Comparison of ENCODE assay signal across 10 cellular contexts in genomic region chr11:66314561-66315497, GRCh38. TPM values are rescaled to one million over a fixed set of nuclear protein-coding genes. Genes with fewer than 3 reads are reported as not detected.
A peak's percentile ranks its signal among the peaks of the same experiment; 100 is the strongest.
DNase-seq lines count a peak whose midpoint lies in the region; ATAC-seq, FAIRE-seq and TF ChIP-seq lines count a peak whose summit lies in the region.
"Had no signal": no experiment of that assay in that cellular context is flagged by ENCODE, and none has a peak within 500 bp of the region (broad histone marks: within the 10 kb centered on the region; RNA-seq: fewer than 3 reads in every experiment).

No MANE protein-coding gene starts in this region.

- H3K4me3 ChIP-seq in BLaER1 treated with 17β-estradiol and CSF1 and Interleukin-3, amounts not matched to agents 10 nM and 100 nM: peak overlapping the region; percentile 52 to 80 (median 69)
- H3K4me3 ChIP-seq in fibroblast of villous mesenchyme (ENCODE audit: low read depth, low read length) (peak overlapping the region; percentile 91), sigmoid colon (peak overlapping the region in 3 of 4 donors; percentile 47 to 60 (median 58)), small intestine (ENCODE audit: low read depth in 1 of 2, low read length in 2 of 2) (no peak overlapping the region)

- no peaks in the 10 kb centered on the region for H3K9me3 Mint-ChIP-seq in T-cell

- ATAC-seq in T-cell (replicated peaks in 1 of 4) (no peak), HG03139 (IDR thresholded peaks at IDR 0.05; ENCODE audit: unreplicated experiment) (no peak)

- intact Hi-C loops in sigmoid colon (cut with DNase I): no loop called here

- no peak for TF ChIP-seq EP300 in sigmoid colon (IDR thresholded peaks at IDR 0.05)

- FAIRE-seq in small intestine (lab: Jason Lieb, UNC): no peak

- H3K9ac ChIP-seq in BLaER1 treated with 17β-estradiol and CSF1 and Interleukin-3, amounts not matched to agents 10 nM and 100 nM: peak overlapping the region; percentile 81 to 92 (median 87)

- H3K4me1 ChIP-seq in BLaER1 treated with 17β-estradiol and CSF1 and Interleukin-3, amounts not matched to agents 10 nM and 100 nM: peaks cover 63 to 86% (median 80%) of the 10 kb centered on the region in 10 experiments
- H3K4me1 ChIP-seq in sigmoid colon: peaks cover 0 to 67% (median 61%) of the 10 kb centered on the region in 4 donors
- peaks cover 2 to 3% of the 10 kb centered on the region in 2 donors for H3K4me1 ChIP-seq in small intestine (ENCODE audit: control insufficient read depth in 2 of 2, insufficient read depth in 1 of 2, low read depth in 1 of 2, low read length in 1 of 2)
- H3K4me1 ChIP-seq: prostate gland had no signal

- peaks cover 0 to 2% of the 10 kb centered on the region in 2 donors for H3K27me3 Mint-ChIP-seq in T-cell
- H3K27me3 Mint-ChIP-seq: activated CD4-positive, alpha-beta memory T cell treated with anti-CD3 and anti-CD28 coated beads for 36 hours had no signal

- TF ChIP-seq CTCF in fibroblast of villous mesenchyme (IDR thresholded peaks at IDR 0.05; ENCODE audit: insufficient read depth, low read depth, low read length) (no peak), sigmoid colon (IDR thresholded peaks at IDR 0.05) (no peak)

- no peak for TF ChIP-seq POLR2A in sigmoid colon (IDR thresholded peaks at IDR 0.05)

- H3K36me3 Mint-ChIP-seq in T-cell: no peaks in the 10 kb centered on the region
- H3K36me3 Mint-ChIP-seq: activated CD4-positive, alpha-beta memory T cell treated with anti-CD3 and anti-CD28 coated beads for 36 hours had no signal

- H3K36me3 ChIP-seq in BLaER1 treated with 17β-estradiol and CSF1 and Interleukin-3, amounts not matched to agents 10 nM and 100 nM: no peaks in the 10 kb centered on the region
- H3K36me3 ChIP-seq in sigmoid colon (no peaks in the 10 kb centered on the region), small intestine (ENCODE audit: control insufficient read depth in 2 of 2, insufficient read depth in 2 of 2, low read length in 2 of 2) (no peaks in the 10 kb centered on the region)
- H3K36me3 ChIP-seq: prostate gland had no signal

- peak overlapping the region; percentile 89 to 99 for H3K27ac Mint-ChIP-seq in T-cell
- H3K27ac Mint-ChIP-seq: activated CD4-positive, alpha-beta memory T cell treated with anti-CD3 and anti-CD28 coated beads for 36 hours had no signal

- H3K27me3 ChIP-seq in BLaER1 treated with 17β-estradiol and CSF1 and Interleukin-3, amounts not matched to agents 10 nM and 100 nM: no peaks in the 10 kb centered on the region
- no peaks in the 10 kb centered on the region for H3K27me3 ChIP-seq in sigmoid colon
- no peaks in the 10 kb centered on the region for H3K27me3 ChIP-seq in small intestine (ENCODE audit: control insufficient read depth in 2 of 2, insufficient read depth in 2 of 2, low read length in 2 of 2)

- peak overlapping the region; percentile 98 to 100 (median 100) for H3K4me2 ChIP-seq in BLaER1 treated with 17β-estradiol and CSF1 and Interleukin-3, amounts not matched to agents 10 nM and 100 nM

- peaks cover 0 to 32% (median 12%) of the 10 kb centered on the region in 11 experiments; a peak in 12 of 22 replicates for H4K20me1 ChIP-seq in BLaER1 treated with 17β-estradiol and CSF1 and Interleukin-3, amounts not matched to agents 10 nM and 100 nM

- H3K9me3 ChIP-seq in BLaER1 treated with 17β-estradiol and CSF1 and Interleukin-3, amounts not matched to agents 10 nM and 100 nM (replicated peaks in 1 of 11): peaks cover 0 to 11% (median 5%) of the 10 kb centered on the region in 11 experiments; a peak in 14 of 22 replicates
- H3K9me3 ChIP-seq in sigmoid colon: no peaks in the 10 kb centered on the region
- no peaks in the 10 kb centered on the region for H3K9me3 ChIP-seq in small intestine (ENCODE audit: control insufficient read depth, low read depth)
- H3K9me3 ChIP-seq: prostate gland had no signal

- peak overlapping the region; percentile 34 to 85 (median 73) for H3K4me3 Mint-ChIP-seq in T-cell
- H3K4me3 Mint-ChIP-seq: activated CD4-positive, alpha-beta memory T cell treated with anti-CD3 and anti-CD28 coated beads for 36 hours had no signal

- 84 to 90% methylated on average over 17 of the region's 17 CpGs for WGBS in sigmoid colon, 2 donors
- 80 to 94% (median 86%) methylated on average over 17 of the region's 17 CpGs for WGBS in small intestine, 3 donors

- no peak for DNase-seq in T-cell
- DNase-seq in fibroblast of villous mesenchyme (ENCODE audit: low read depth): peak; percentile 37
- DNase-seq in sigmoid colon: no peak
- no peak for DNase-seq in small intestine
- no peak for DNase-seq in COLO829 (ENCODE audit: low spot score)
- DNase-seq in SHP77 (lab: John Stamatoyannopoulos, UW): no peak
- DNase-seq: activated CD4-positive, alpha-beta memory T cell treated with anti-CD3 and anti-CD28 coated beads for 36 hours had no signal

- peak overlapping the region; percentile 73 to 98 (median 94); a peak in 21 of 22 replicates for H3K27ac ChIP-seq in BLaER1 treated with 17β-estradiol and CSF1 and Interleukin-3, amounts not matched to agents 10 nM and 100 nM
- H3K27ac ChIP-seq in sigmoid colon (peak overlapping the region; percentile 86 to 94 (median 90)), small intestine (ENCODE audit: low read depth in 1 of 2, low read length in 1 of 2) (peak overlapping the region in 1 of 2 donors; percentile 91)

- H3K4me1 Mint-ChIP-seq in T-cell: peaks cover 51 to 59% (median 52%) of the 10 kb centered on the region in 3 donors

- POLR2A ChIA-PET in T-cell (lab: Charles Lee): interaction anchor here in 1 of 2 donors (0.6 kb wide), 1 partner anchor 331 kb away, joined by 3 read pairs; no protein-coding TSS in a partner anchor

- CTCF ChIA-PET in T-cell (lab: Charles Lee): no interaction called here

RNA-seq across cellular contexts. Expression of gene CD248, which starts 2.0 kb away (rescaled TPM):
- total RNA-seq in T-cell: 10 to 100 TPM in 2 of 5 donors, 1 to 10 TPM in 3; 2.5 to 14.7 (median 8.7) TPM
- 85.1 and 108 TPM in 2 replicates for total RNA-seq in fibroblast of villous mesenchyme
- 10 to 100 TPM in 2 of 4 donors, 1 to 10 TPM in 2; 5.8 to 26.3 (median 13.0) TPM for total RNA-seq in sigmoid colon
- polyA plus RNA-seq in sigmoid colon: 10 to 100 TPM in 1 of 3 donors, 1 to 10 TPM in 2; 1.2 to 13.7 (median 3.0) TPM
- polyA plus RNA-seq in small intestine: 10 to 100 TPM in 1 of 3 donors, 1 to 10 TPM in 1, not detected in 1; 1.6 to 35.7 TPM
- total RNA-seq: activated CD4-positive, alpha-beta memory T cell treated with anti-CD3 and anti-CD28 coated beads for 36 hours had no signal

RNA-seq across cellular contexts. Expression of gene RIN1, which starts 21.4 kb away (rescaled TPM):
- total RNA-seq in T-cell: 10 to 100 TPM in 2 of 5 donors, 1 to 10 TPM in 3; 5.0 to 11.7 (median 8.3) TPM
- total RNA-seq in fibroblast of villous mesenchyme: 19.0 and 23.8 TPM in 2 replicates
- total RNA-seq in sigmoid colon: 1 to 10 TPM in 3 of 4 donors, under 1 TPM in 1; 0.68 to 6.1 (median 2.4) TPM
- 10 to 100 TPM in 1 of 3 donors, 1 to 10 TPM in 2; 2.4 to 10.2 (median 3.2) TPM for polyA plus RNA-seq in sigmoid colon
- 1 to 10 TPM; 5.8 to 9.6 (median 7.3) TPM for polyA plus RNA-seq in small intestine

RNA-seq across cellular contexts. Expression of gene TMEM151A, which starts 23.1 kb away (rescaled TPM):
- total RNA-seq in T-cell (under 1 TPM in 4 of 5 donors, not detected in 1; 0.19 to 0.33 (median 0.23) TPM), fibroblast of villous mesenchyme (under 0.01 TPM in 1 of 2 replicates, not detected in the other), sigmoid colon (under 1 TPM in 2 of 4 donors, not detected in 2; 0.27 to 0.36 TPM)
- polyA plus RNA-seq in sigmoid colon (under 1 TPM in 1 of 3 donors, not detected in 2; 0.36 TPM), small intestine (under 1 TPM in 2 of 3 donors, not detected in 1; 0.54 to 0.91 TPM)
- total RNA-seq: activated CD4-positive, alpha-beta memory T cell treated with anti-CD3 and anti-CD28 coated beads for 36 hours had no signal

RNA-seq across cellular contexts. Expression of gene YIF1A, which starts 25.9 kb away (rescaled TPM):
- 10 to 100 TPM; 24.5 to 63.3 (median 56.9) TPM for total RNA-seq in T-cell
- 187 and 189 TPM in 2 replicates for total RNA-seq in fibroblast of villous mesenchyme
- 10 to 100 TPM; 43.5 to 72.4 (median 61.9) TPM for total RNA-seq in sigmoid colon
- 100 to 1,000 TPM in 1 of 3 donors, 10 to 100 TPM in 2; 30.3 to 104 (median 45.0) TPM for polyA plus RNA-seq in sigmoid colon
- 100 to 1,000 TPM; 127 to 144 (median 143) TPM for polyA plus RNA-seq in small intestine

RNA-seq across cellular contexts. Expression of gene BRMS1, which starts 30.1 kb away (rescaled TPM):
- total RNA-seq in T-cell: 10 to 100 TPM; 42.9 to 58.8 (median 54.8) TPM
- 42.3 and 47.0 TPM in 2 replicates for total RNA-seq in fibroblast of villous mesenchyme
- total RNA-seq in sigmoid colon: 10 to 100 TPM; 20.2 to 36.2 (median 24.9) TPM
- 10 to 100 TPM; 65.4 to 81.8 (median 72.1) TPM for polyA plus RNA-seq in sigmoid colon
- polyA plus RNA-seq in small intestine: 10 to 100 TPM; 72.2 to 77.5 (median 73.2) TPM

Comparison
In these comparisons a context has a peak if more than half of its experiments do, and no peak if none do; other contexts are left out.
1. H3K4me3 ChIP-seq: peak in BLaER1 treated with 17β-estradiol and CSF1 and Interleukin-3, amounts not matched to agents 10 nM and 100 nM (10 of 10), fibroblast of villous mesenchyme (single experiment) and sigmoid colon (3 of 4); none in small intestine (0 of 2).